In genomic region chr21:43353282-43354010, GRCh38 we compare ENCODE assay signal across 15 cellular contexts.
DNase-seq lines count a peak whose midpoint lies in the region; ATAC-seq lines count a peak whose summit lies in the region.
"Had no signal": no experiment of that assay in that cellular context is flagged by ENCODE, and none has a peak within 500 bp of the region (broad histone marks: within the 10 kb centered on the region; RNA-seq: fewer than 3 reads in every experiment).

No MANE protein-coding gene starts in this region.

- H3K4me3 Mint-ChIP-seq in activated T-cell treated with anti-CD3 and anti-CD28 coated beads, Interleukin-2, amount 50 U/mL, for 24 hours, result no peak overlapping the region
- H3K4me3 Mint-ChIP-seq in activated naive CD8-positive, alpha-beta T cell treated with anti-CD3 and anti-CD28 coated beads for 36 hours, result no peak overlapping the region
- peak overlapping the region; percentile 13 to 24 for H3K4me3 Mint-ChIP-seq in stimulated activated naive CD8-positive, alpha-beta T cell treated with anti-CD3 and anti-CD28 coated beads, Interleukin-15, amount 100 ng/mL, for 72 hours
- H3K4me3 Mint-ChIP-seq: central memory CD8-positive, alpha-beta T cell; effector memory CD8-positive, alpha-beta T cell had no signal

- ATAC-seq in stimulated activated naive CD8-positive, alpha-beta T cell treated with anti-CD3 and anti-CD28 coated beads, Interleukin-15, amount 100 ng/mL, for 72 hours, result no peak
- no peak for ATAC-seq in HG02571 (IDR thresholded peaks at IDR 0.05; ENCODE audit: unreplicated experiment)
- ATAC-seq: left colon had no signal

- no peak for DNase-seq in activated T-cell treated with anti-CD3 and anti-CD28 coated beads, Interleukin-2, amount 50 U/mL, for 24 hours
- DNase-seq in activated T-cell treated with anti-CD3 and anti-CD28 coated beads, Interleukin-2, amount 50 U/mL, for 1 hour, result no peak
- DNase-seq in NAMALWA (ENCODE audit: low spot score) (peak; percentile 82), NCI-H2227 (lab: John Stamatoyannopoulos, UW; ENCODE audit: unreplicated experiment) (no peak)
- DNase-seq in activated naive CD8-positive, alpha-beta T cell treated with anti-CD3 and anti-CD28 coated beads for 36 hours, result no peak
- DNase-seq in stimulated activated naive CD8-positive, alpha-beta T cell treated with anti-CD3 and anti-CD28 coated beads, Interleukin-15, amount 100 ng/mL, for 72 hours, result no peak
- DNase-seq in stimulated activated CD4-positive, alpha-beta T cell treated with anti-CD3 and anti-CD28 coated beads, Interleukin-2, amount 100 ng/mL, for 48 hours, result no peak
- DNase-seq: effector memory CD8-positive, alpha-beta T cell; hypothalamus; left colon; NCI-H1436; SHP77 treated with DMSO at 0.1 percent for 48 hours; sigmoid colon had no signal

- H3K27me3 Mint-ChIP-seq in activated T-cell treated with anti-CD3 and anti-CD28 coated beads, Interleukin-2, amount 50 U/mL, for 24 hours, result no peaks in the 10 kb centered on the region
- no peaks in the 10 kb centered on the region for H3K27me3 Mint-ChIP-seq in activated naive CD8-positive, alpha-beta T cell treated with anti-CD3 and anti-CD28 coated beads for 36 hours
- no peaks in the 10 kb centered on the region for H3K27me3 Mint-ChIP-seq in stimulated activated naive CD8-positive, alpha-beta T cell treated with anti-CD3 and anti-CD28 coated beads, Interleukin-15, amount 100 ng/mL, for 72 hours
- H3K27me3 Mint-ChIP-seq: central memory CD8-positive, alpha-beta T cell; effector memory CD8-positive, alpha-beta T cell had no signal

- peak overlapping the region; percentile 69 for H3K27ac Mint-ChIP-seq in activated T-cell treated with anti-CD3 and anti-CD28 coated beads, Interleukin-2, amount 50 U/mL, for 24 hours
- peak overlapping the region; percentile 95 for H3K27ac Mint-ChIP-seq in activated naive CD8-positive, alpha-beta T cell treated with anti-CD3 and anti-CD28 coated beads for 36 hours
- H3K27ac Mint-ChIP-seq in stimulated activated naive CD8-positive, alpha-beta T cell treated with anti-CD3 and anti-CD28 coated beads, Interleukin-15, amount 100 ng/mL, for 72 hours, result peak overlapping the region; percentile 95
- H3K27ac Mint-ChIP-seq: effector memory CD8-positive, alpha-beta T cell had no signal

- H3K4me1 Mint-ChIP-seq in activated T-cell treated with anti-CD3 and anti-CD28 coated beads, Interleukin-2, amount 50 U/mL, for 24 hours (ENCODE audit: low read depth), result peaks cover 7% of the 10 kb centered on the region
- H3K4me1 Mint-ChIP-seq in activated naive CD8-positive, alpha-beta T cell treated with anti-CD3 and anti-CD28 coated beads for 36 hours, result peaks cover 7% of the 10 kb centered on the region
- H3K4me1 Mint-ChIP-seq in stimulated activated naive CD8-positive, alpha-beta T cell treated with anti-CD3 and anti-CD28 coated beads, Interleukin-15, amount 100 ng/mL, for 72 hours, result peaks cover 39% of the 10 kb centered on the region
- H3K4me1 Mint-ChIP-seq: central memory CD8-positive, alpha-beta T cell had no signal

- H3K36me3 Mint-ChIP-seq in activated T-cell treated with anti-CD3 and anti-CD28 coated beads, Interleukin-2, amount 50 U/mL, for 24 hours (ENCODE audit: low read depth), result no peaks in the 10 kb centered on the region
- H3K36me3 Mint-ChIP-seq in activated naive CD8-positive, alpha-beta T cell treated with anti-CD3 and anti-CD28 coated beads for 36 hours, result peaks cover 1% of the 10 kb centered on the region

- no peaks in the 10 kb centered on the region for H3K9me3 Mint-ChIP-seq in activated T-cell treated with anti-CD3 and anti-CD28 coated beads, Interleukin-2, amount 50 U/mL, for 24 hours
- H3K9me3 Mint-ChIP-seq in activated naive CD8-positive, alpha-beta T cell treated with anti-CD3 and anti-CD28 coated beads for 36 hours, result no peaks in the 10 kb centered on the region
- H3K9me3 Mint-ChIP-seq in stimulated activated naive CD8-positive, alpha-beta T cell treated with anti-CD3 and anti-CD28 coated beads, Interleukin-15, amount 100 ng/mL, for 72 hours, result no peaks in the 10 kb centered on the region
- H3K9me3 Mint-ChIP-seq: central memory CD8-positive, alpha-beta T cell; effector memory CD8-positive, alpha-beta T cell had no signal

Comparison
In these comparisons a context has a peak if more than half of its experiments do, and no peak if none do; other contexts are left out.
1. H3K4me3 Mint-ChIP-seq: peak in stimulated activated naive CD8-positive, alpha-beta T cell treated with anti-CD3 and anti-CD28 coated beads, Interleukin-15, amount 100 ng/mL, for 72 hours (2 of 2); none in activated T-cell treated with anti-CD3 and anti-CD28 coated beads, Interleukin-2, amount 50 U/mL, for 24 hours (single experiment) and activated naive CD8-positive, alpha-beta T cell treated with anti-CD3 and anti-CD28 coated beads for 36 hours (single experiment).
2. Peak in every context shown above with its lines, with median percentiles within 50 percentile points of each other: H3K27ac Mint-ChIP-seq.